ENCODE assay signal across 27 cellular contexts in genomic region chr18:33097126-33097525, GRCh38.
"Had no signal": no experiment of that assay in that cellular context is flagged by ENCODE, and none has a peak within 500 bp of the region (broad histone marks: within the 10 kb centered on the region; RNA-seq: fewer than 3 reads in every experiment).

No MANE protein-coding gene starts in this region.

- H3K4me3 ChIP-seq: body of pancreas, cardiac muscle cell, colonic mucosa, heart left ventricle, pancreas, prostate gland, sigmoid colon, smooth muscle cell, tibial nerve had no signal

- DNase-seq: activated CD4-positive, alpha-beta T cell treated with anti-CD3 and anti-CD28 coated beads for 1 hour; activated CD4-positive, alpha-beta T cell treated with anti-CD3 and anti-CD28 coated beads, Interleukin-2, amount 50 U/mL, for 1 hour; activated CD8-positive, alpha-beta T cell treated with anti-CD3 and anti-CD28 coated beads for 36 hours; activated gamma-delta T cell treated with Interleukin-2 at 50 U/mL for 16 hours; activated naive CD8-positive, alpha-beta T cell treated with anti-CD3 and anti-CD28 coated beads, Interleukin-2, amount 50 U/mL, for 24 hours; activated T-cell treated with anti-CD3 and anti-CD28 coated beads, Interleukin-2, amount 50 U/mL, for 4 hours; amygdala; body of pancreas; cerebellar nuclear complex; colonic mucosa; effector CD8-positive, alpha-beta T cell; heart left ventricle; left colon; midbrain; naive thymus-derived CD4-positive, alpha-beta T cell; nucleus accumbens; pancreas; sigmoid colon; stimulated activated CD4-positive, alpha-beta T cell treated with anti-CD3 and anti-CD28 coated beads, Interleukin-1b, Interleukin-23, amount 100 ng/mL, for 48 hours; stimulated activated naive CD4-positive, alpha-beta T cell; T-helper 2 cell had no signal

- ATAC-seq: activated CD8-positive, alpha-beta T cell treated with anti-CD3 and anti-CD28 coated beads for 36 hours; activated naive CD8-positive, alpha-beta T cell treated with anti-CD3 and anti-CD28 coated beads, Interleukin-2, amount 50 U/mL, for 24 hours; activated T-cell treated with anti-CD3 and anti-CD28 coated beads, Interleukin-2, amount 50 U/mL, for 4 hours; activated T-helper 17 cell treated with anti-CD3 and anti-CD28 coated beads, Interleukin-2, amount 50 U/mL, for 72 hours; body of pancreas; heart left ventricle; left colon; naive thymus-derived CD4-positive, alpha-beta T cell; pancreas; WTC11 had no signal
